In genomic region chr12:93419388-93420034, GRCh38 we compare ENCODE assay signal across 1 cellular context.
TF ChIP-seq lines count a peak whose summit lies in the region.

No MANE protein-coding gene starts in this region.

TF ChIP-seq in GM23338, 12 proteins besides CTCF, POLR2A, EP300 and RAD21 (continued from another document):
- TF ChIP-seq REST (IDR thresholded peaks at IDR 0.05; ENCODE audit: unreplicated experiment) (no peak), ZNF462 (CRISPR knock-in tag; IDR thresholded peaks at IDR 0.05) (no peak)
TF ChIP-seq in GM23338: peak in this region for 0.
